9 cellular contexts compared by ENCODE assay signal in genomic region chr17:43878260-43879082, GRCh38. TPM values are rescaled to one million over a fixed set of nuclear protein-coding genes. Genes with fewer than 3 reads are reported as not detected.
DNase-seq lines count a peak whose midpoint lies in the region; ATAC-seq and TF ChIP-seq lines count a peak whose summit lies in the region.
"Had no signal": no experiment of that assay in that cellular context is flagged by ENCODE, and none has a peak within 500 bp of the region (broad histone marks: within the 10 kb centered on the region; RNA-seq: fewer than 3 reads in every experiment).

No MANE protein-coding gene starts in this region.

- H3K27ac ChIP-seq in adrenal gland: no peak overlapping the region
- peak overlapping the region in 3 of 12 donors; percentile 7 to 13 (median 12) for H3K27ac ChIP-seq in heart left ventricle
- no peak overlapping the region for H3K27ac ChIP-seq in psoas muscle
- no peak overlapping the region for H3K27ac ChIP-seq in aorta (ENCODE audit: low read depth in 1 of 2, low read length in 2 of 2)

- H3K4me3 ChIP-seq in adrenal gland (no peak overlapping the region), heart left ventricle (no peak overlapping the region), psoas muscle (no peak overlapping the region), aorta (ENCODE audit: low read length in 2 of 2) (no peak overlapping the region)

- H3K27me3 ChIP-seq in adrenal gland (no peaks in the 10 kb centered on the region), heart left ventricle (no peaks in the 10 kb centered on the region), psoas muscle (ENCODE audit: insufficient read depth in 3 of 3, low read length in 2 of 3) (no peaks in the 10 kb centered on the region), aorta (ENCODE audit: control insufficient read depth in 1 of 2, insufficient read depth in 2 of 2, low read length in 1 of 2) (no peaks in the 10 kb centered on the region)

- TF ChIP-seq CTCF in GM10248 (IDR thresholded peaks at IDR 0.05; ENCODE audit: control extremely low read depth, extremely low read depth, low read depth, missing control alignments): peak; percentile 99
- peak; percentile 86 to 96 (median 92) for TF ChIP-seq CTCF in adrenal gland (IDR thresholded peaks at IDR 0.05)
- TF ChIP-seq CTCF in heart left ventricle (IDR thresholded peaks at IDR 0.05): peak in 11 of 12 donors; percentile 91 to 97 (median 95)
- TF ChIP-seq CTCF in psoas muscle (IDR thresholded peaks at IDR 0.05): peak; percentile 95

- H3K9me3 ChIP-seq in adrenal gland (replicated peaks in 1 of 3): no peaks in the 10 kb centered on the region
- H3K9me3 ChIP-seq in heart left ventricle: no peaks in the 10 kb centered on the region
- H3K9me3 ChIP-seq in psoas muscle: no peaks in the 10 kb centered on the region
- no peaks in the 10 kb centered on the region for H3K9me3 ChIP-seq in aorta (ENCODE audit: control insufficient read depth, low read length)

- POLR2A ChIA-PET in GM10248 (lab: Yijun Ruan, JAX): no interaction called here

- H3K36me3 ChIP-seq in adrenal gland (replicated peaks in 1 of 2): no peaks in the 10 kb centered on the region
- peaks cover 0 to 30% (median 3%) of the 10 kb centered on the region in 9 donors for H3K36me3 ChIP-seq in heart left ventricle
- H3K36me3 ChIP-seq in psoas muscle (ENCODE audit: insufficient read depth in 1 of 2, low read depth in 1 of 2): no peaks in the 10 kb centered on the region
- H3K36me3 ChIP-seq in aorta (ENCODE audit: control insufficient read depth in 1 of 2, insufficient read depth in 2 of 2, low read length in 1 of 2): peaks cover 0 to 5% of the 10 kb centered on the region in 2 donors

- no peak for TF ChIP-seq POLR2A in adrenal gland (IDR thresholded peaks at IDR 0.05)
- no peak for TF ChIP-seq POLR2A in heart left ventricle (IDR thresholded peaks at IDR 0.05)

- CTCF ChIA-PET in GM10248 (lab: Yijun Ruan, JAX): interaction anchor here (0.6 to 5.3 kb wide), 41 partner anchors 10 to 294 kb away, joined by 3 to 41 read pairs (median 5); partner anchors contain the start of genes CD300LG, MPP2 and PYY

- H3K4me1 ChIP-seq in adrenal gland (replicated peaks in 1 of 2) (peaks cover 3 to 6% of the 10 kb centered on the region in 2 donors), heart left ventricle (peaks cover 0 to 30% (median 7%) of the 10 kb centered on the region in 12 donors), psoas muscle (peaks cover 11% of the 10 kb centered on the region), aorta (ENCODE audit: control insufficient read depth in 1 of 2, insufficient read depth in 2 of 2, low read length in 2 of 2) (no peaks in the 10 kb centered on the region)

- 8 to 19% (median 13%) methylated on average over 6 to 12 of the region's 12 CpGs for WGBS in adrenal gland, 4 donors
- 12 to 22% (median 18%) methylated on average over 11 to 12 of the region's 12 CpGs for WGBS in heart left ventricle, 4 donors
- 8 to 16% (median 15%) methylated on average over 10 to 12 of the region's 12 CpGs for WGBS in psoas muscle, 3 donors
- WGBS in aorta, 2 donors: 14 to 16% methylated on average over 11 to 12 of the region's 12 CpGs

- peak; percentile 87 for DNase-seq in GM10248 (ENCODE audit: extremely low spot score)
- peak; percentile 59 for DNase-seq in LoVo (ENCODE audit: low spot score)
- peak; percentile 66 for DNase-seq in SW 1271 (lab: John Stamatoyannopoulos, UW)
- peak; percentile 75 to 86 (median 85) for DNase-seq in adrenal gland
- peak; percentile 58 to 87 (median 68) for DNase-seq in heart left ventricle
- DNase-seq in psoas muscle: peak; percentile 69 to 85
- DNase-seq in aorta: peak; percentile 73 to 91

- ATAC-seq in heart left ventricle (peak; percentile 24 to 79 (median 74)), psoas muscle (peak; percentile 74 to 91 (median 82)), aorta (ENCODE audit: low FRiP score) (peak; percentile 83), HG03280 (IDR thresholded peaks at IDR 0.05; ENCODE audit: unreplicated experiment) (no peak)

- intact Hi-C loops in adrenal gland (cut with DNase I): loop anchor here in 1 of 2 donors (10.0 kb wide), 1 partner anchor 116 kb away; no protein-coding TSS in a partner anchor
- intact Hi-C loops in heart left ventricle (cut with DNase I): loop anchor here in 2 of 10 donors (2.0 to 10.0 kb wide), 2 partner anchors 116 kb away; no protein-coding TSS in a partner anchor
- intact Hi-C loops in psoas muscle (cut with DNase I): no loop called here
- intact Hi-C loops in aorta (cut with DNase I): loop anchor here in 1 of 2 donors (10.0 kb wide), 1 partner anchor 116 kb away; no protein-coding TSS in a partner anchor

RNA-seq across cellular contexts. Expression of gene MPP2, which starts 28.9 kb away (rescaled TPM):
- 10 to 100 TPM in 1 of 8 donors, 1 to 10 TPM in 6, under 1 TPM in 1; 0.29 to 16.0 (median 2.4) TPM for total RNA-seq in adrenal gland
- 1 to 10 TPM; 1.2 to 4.1 (median 3.0) TPM for polyA plus RNA-seq in adrenal gland
- 10 to 100 TPM; 10.4 to 22.3 (median 15.4) TPM for total RNA-seq in heart left ventricle
- 10 to 100 TPM in 1 of 2 donors, 1 to 10 TPM in 1; 6.7 to 12.8 TPM for polyA plus RNA-seq in heart left ventricle
- total RNA-seq in psoas muscle: 1 to 10 TPM in 1 of 4 donors, under 1 TPM in 3; 0.42 to 1.6 (median 0.62) TPM
- under 1 TPM; 0.19 to 0.38 (median 0.21) TPM for polyA plus RNA-seq in psoas muscle
- total RNA-seq in aorta: 10 to 100 TPM; 11.5 to 14.2 TPM
- polyA plus RNA-seq in aorta: 1 to 10 TPM; 1.4 to 5.5 TPM

RNA-seq across cellular contexts. Expression of gene CD300LG, which starts 31.5 kb away (rescaled TPM):
- total RNA-seq in adrenal gland (1 to 10 TPM in 7 of 8 donors, under 1 TPM in 1; 0.78 to 5.2 (median 3.0) TPM), heart left ventricle (10 to 100 TPM in 7 of 9 donors, 1 to 10 TPM in 2; 7.3 to 85.8 (median 19.9) TPM), psoas muscle (10 to 100 TPM in 2 of 4 donors, 1 to 10 TPM in 2; 6.9 to 11.5 (median 10.2) TPM), aorta (1 to 10 TPM; 3.9 to 9.4 TPM)
- polyA plus RNA-seq in adrenal gland (1 to 10 TPM; 1.2 to 7.3 (median 1.5) TPM), heart left ventricle (10 to 100 TPM; 15.5 to 37.2 TPM), psoas muscle (10 to 100 TPM in 2 of 3 donors, 1 to 10 TPM in 1; 5.4 to 21.7 (median 14.7) TPM), aorta (under 1 TPM; 0.05 to 0.13 TPM)
- total RNA-seq: mononuclear cell had no signal

RNA-seq across cellular contexts. Expression of gene MPP3, which starts 45.5 kb away (rescaled TPM):
- total RNA-seq in adrenal gland (10 to 100 TPM in 1 of 8 donors, 1 to 10 TPM in 5, under 1 TPM in 2; 0.60 to 10.6 (median 3.3) TPM), heart left ventricle (10 to 100 TPM; 13.8 to 70.2 (median 25.3) TPM), psoas muscle (1 to 10 TPM; 1.4 to 2.0 (median 1.5) TPM), aorta (10 to 100 TPM; 14.6 to 15.7 TPM)
- polyA plus RNA-seq in adrenal gland (1 to 10 TPM; 2.5 to 7.6 (median 4.6) TPM), heart left ventricle (10 to 100 TPM; 40.0 to 45.4 TPM), psoas muscle (1 to 10 TPM; 1.0 to 1.6 (median 1.4) TPM), aorta (10 to 100 TPM in 1 of 2 donors, 1 to 10 TPM in 1; 3.1 to 25.2 TPM)
